In the genomic region with DNA sequence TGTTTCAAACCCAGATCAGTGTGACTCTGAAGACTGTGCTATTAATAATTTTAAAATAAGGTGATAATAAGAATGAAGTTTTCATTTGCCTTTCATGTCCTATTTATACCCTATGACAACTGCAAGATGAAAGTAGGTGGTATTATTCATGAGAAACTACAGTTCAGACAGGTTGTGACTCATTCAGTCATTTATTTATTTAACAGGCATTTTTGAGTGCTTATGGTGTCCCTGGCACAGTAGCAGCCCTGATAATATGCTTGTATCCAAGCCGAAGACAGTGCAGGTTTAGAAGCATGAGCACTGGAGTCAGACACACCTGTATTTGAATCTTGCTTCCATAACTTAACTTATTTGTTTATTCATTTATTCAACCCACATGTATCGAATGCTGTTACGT, we compare ENCODE assay signal across 17 cellular contexts.
DNase-seq lines count a peak whose midpoint lies in the region; ATAC-seq and TF ChIP-seq lines count a peak whose summit lies in the region.
"Had no signal": no experiment of that assay in that cellular context is flagged by ENCODE, and none has a peak within 500 bp of the region (broad histone marks: within the 10 kb centered on the region; RNA-seq: fewer than 3 reads in every experiment).

No MANE protein-coding gene starts in this region.

- TF ChIP-seq CTCF in astrocyte of the spinal cord (IDR thresholded peaks at IDR 0.05; ENCODE audit: low read depth, low read length) = no peak
- TF ChIP-seq CTCF in kidney epithelial cell (IDR thresholded peaks at IDR 0.05; ENCODE audit: insufficient read depth, low read length, poor library complexity, severe bottlenecking) = no peak

- H3K79me2 ChIP-seq in Karpas-422 (ENCODE audit: low read length) = no peaks in the 10 kb centered on the region

- peak overlapping the region; percentile 17 for H3K4me2 ChIP-seq in Karpas-422 (ENCODE audit: low read depth, low read length, poor library complexity, severe bottlenecking)

- ATAC-seq in HG03378 (IDR thresholded peaks at IDR 0.05; ENCODE audit: unreplicated experiment) = no peak

- peak overlapping the region; percentile 66 for H3K27ac ChIP-seq in Karpas-422 (ENCODE audit: low read length)
- H3K27ac ChIP-seq: prostate gland, thyroid gland had no signal

- peak; percentile 21 for DNase-seq in Ammon's horn (ENCODE audit: low spot score)
- DNase-seq in Karpas-422 = peak; percentile 45
- DNase-seq in astrocyte of the spinal cord (ENCODE audit: low read depth, low spot score) = peak; percentile 67
- peak; percentile 51 for DNase-seq in kidney epithelial cell (ENCODE audit: low read depth)
- no peak for DNase-seq in activated T-cell treated with anti-CD3 and anti-CD28 coated beads, Interleukin-2, amount 50 U/mL, for 48 hours
- DNase-seq in NK-92 (lab: John Stamatoyannopoulos, UW; ENCODE audit: unreplicated experiment) = no peak
- DNase-seq in NCI-H2227 (lab: John Stamatoyannopoulos, UW; ENCODE audit: unreplicated experiment) = no peak
- DNase-seq: activated CD4-positive, alpha-beta T cell treated with anti-CD3 and anti-CD28 coated beads, Interleukin-2, amount 50 U/mL, for 1 hour; amygdala; foreskin melanocyte; islet precursor cell; NCI-H1436 treated with DMSO at 0.1 percent for 48 hours; NCI-H510A; stimulated activated CD8-positive, alpha-beta memory T cell treated with anti-CD3 and anti-CD28 coated beads, Interleukin-4, amount 100 ng/mL, for 48 hours; thyroid gland had no signal

- H2AFZ ChIP-seq in Karpas-422 (ENCODE audit: low read length) = peak overlapping the region; percentile 8; the same call in 1 of the 2 replicates

- H3K4me3 ChIP-seq in Karpas-422 (ENCODE audit: low read length) (no peak overlapping the region), astrocyte of the spinal cord (ENCODE audit: low read depth, low read length) (no peak overlapping the region), kidney epithelial cell (ENCODE audit: low read depth, low read length) (no peak overlapping the region)
- H3K4me3 ChIP-seq: prostate gland, thyroid gland had no signal

- no peak overlapping the region for H3K9ac ChIP-seq in Karpas-422 (ENCODE audit: low read length)

- H3K9me2 ChIP-seq in Karpas-422 (replicated peaks; ENCODE audit: insufficient read depth, low read length) = no peaks in the 10 kb centered on the region

- H3K36me3 ChIP-seq in Karpas-422 (ENCODE audit: insufficient read depth, low read length) (no peaks in the 10 kb centered on the region), kidney epithelial cell (ENCODE audit: control insufficient read depth, insufficient read depth, low read length) (no peaks in the 10 kb centered on the region)
- H3K36me3 ChIP-seq: prostate gland, thyroid gland had no signal

- H3K27me3 ChIP-seq in Karpas-422 (ENCODE audit: low read length) = no peaks in the 10 kb centered on the region
- no peaks in the 10 kb centered on the region for H3K27me3 ChIP-seq in kidney epithelial cell (ENCODE audit: control insufficient read depth, insufficient read depth, low read length)
- H3K27me3 ChIP-seq: thyroid gland had no signal

- H4K20me1 ChIP-seq in Karpas-422 (ENCODE audit: insufficient read depth, low read depth, low read length) = no peaks in the 10 kb centered on the region

- H3K9me3 ChIP-seq in Karpas-422 (ENCODE audit: low read length) = no peaks in the 10 kb centered on the region
- H3K9me3 ChIP-seq: prostate gland, thyroid gland had no signal

- in situ Hi-C loops in astrocyte of the spinal cord (cut with HindIII; ENCODE audit: low sequenced_read_pairs) = no loop called here

- peaks cover 65% of the 10 kb centered on the region for H3K4me1 ChIP-seq in Karpas-422 (ENCODE audit: low read length)
- H3K4me1 ChIP-seq: prostate gland had no signal

Comparison
In these comparisons a context has a peak if more than half of its experiments do, and no peak if none do; other contexts are left out.
1. DNase-seq: peak in Ammon's horn (single experiment), Karpas-422 (single experiment), astrocyte of the spinal cord (single experiment) and kidney epithelial cell (single experiment); none in activated T-cell treated with anti-CD3 and anti-CD28 coated beads, Interleukin-2, amount 50 U/mL, for 48 hours (0 of 2), NK-92 (single experiment) and NCI-H2227 (single experiment).